ENCODE assay signal across 1 cellular context in genomic region chr11:18853086-18853720, GRCh38.
TF ChIP-seq lines count a peak whose summit lies in the region.

No MANE protein-coding gene starts in this region.

TF ChIP-seq in HepG2, 621 proteins besides CTCF, POLR2A, EP300 and RAD21 (continued from another document):
- TF ChIP-seq PREB (CRISPR knock-in tag; IDR thresholded peaks at IDR 0.05) (no peak), RFX1 (IDR thresholded peaks at IDR 0.05) (no peak), NONO (IDR thresholded peaks at IDR 0.05) (no peak), NONO (CRISPR knock-in tag; conservative IDR thresholded peaks at IDR 0.05) (no peak), FOXM1 (CRISPR knock-in tag; IDR thresholded peaks at IDR 0.05) (no peak), IKZF4 (CRISPR knock-in tag; IDR thresholded peaks at IDR 0.05; ENCODE audit: borderline replicate concordance, low read depth, not compliant biosample characterization) (no peak), HNRNPH1 (optimal IDR thresholded peaks at IDR 0.05; ENCODE audit: low read depth, low read length) (no peak), YEATS4 (CRISPR knock-in tag; IDR thresholded peaks at IDR 0.05; ENCODE audit: borderline replicate concordance) (no peak), ATF2 (CRISPR knock-in tag; IDR thresholded peaks at IDR 0.05) (no peak), SMAD9 (CRISPR knock-in tag; IDR thresholded peaks at IDR 0.05) (0 out of 2 replicates have a peak, but pooled peaks have one; percentile 47), ZNF775 (CRISPR knock-in tag; IDR thresholded peaks at IDR 0.05; ENCODE audit: borderline replicate concordance) (no peak), ZNF720 (CRISPR knock-in tag; IDR thresholded peaks at IDR 0.05) (no peak), ZFY (CRISPR knock-in tag; IDR thresholded peaks at IDR 0.05) (no peak), ZNF251 (CRISPR knock-in tag; IDR thresholded peaks at IDR 0.05) (no peak), HNF4G (IDR thresholded peaks at IDR 0.05; ENCODE audit: borderline replicate concordance, low read depth, low read length) (no peak), HNF4G (CRISPR knock-in tag; IDR thresholded peaks at IDR 0.05; ENCODE audit: borderline replicate concordance, low read depth) (no peak), MAFK (conservative IDR thresholded peaks at IDR 0.05 in 1 of 2, IDR thresholded peaks at IDR 0.05 in 1 of 2; ENCODE audit: low read length in 2 of 2) (peak; percentile 45 to 55; a peak in 2 of 4 replicates), TCF12 (IDR thresholded peaks at IDR 0.05) (no peak), TCF12 (CRISPR knock-in tag; IDR thresholded peaks at IDR 0.05) (no peak), SMC3 (IDR thresholded peaks at IDR 0.05; ENCODE audit: low read length) (0 out of 2 replicates have a peak, but pooled peaks have one; percentile 18), ATF7 (IDR thresholded peaks at IDR 0.05) (no peak), ATF7 (CRISPR knock-in tag; IDR thresholded peaks at IDR 0.05) (no peak), ZNF609 (CRISPR knock-in tag; IDR thresholded peaks at IDR 0.05; ENCODE audit: borderline replicate concordance) (no peak), MAFF (IDR thresholded peaks at IDR 0.05; ENCODE audit: low read depth, low read length) (peak; percentile 52), PHF8 (CRISPR knock-in tag; IDR thresholded peaks at IDR 0.05) (no peak)
- TF ChIP-seq, protein P1, sequence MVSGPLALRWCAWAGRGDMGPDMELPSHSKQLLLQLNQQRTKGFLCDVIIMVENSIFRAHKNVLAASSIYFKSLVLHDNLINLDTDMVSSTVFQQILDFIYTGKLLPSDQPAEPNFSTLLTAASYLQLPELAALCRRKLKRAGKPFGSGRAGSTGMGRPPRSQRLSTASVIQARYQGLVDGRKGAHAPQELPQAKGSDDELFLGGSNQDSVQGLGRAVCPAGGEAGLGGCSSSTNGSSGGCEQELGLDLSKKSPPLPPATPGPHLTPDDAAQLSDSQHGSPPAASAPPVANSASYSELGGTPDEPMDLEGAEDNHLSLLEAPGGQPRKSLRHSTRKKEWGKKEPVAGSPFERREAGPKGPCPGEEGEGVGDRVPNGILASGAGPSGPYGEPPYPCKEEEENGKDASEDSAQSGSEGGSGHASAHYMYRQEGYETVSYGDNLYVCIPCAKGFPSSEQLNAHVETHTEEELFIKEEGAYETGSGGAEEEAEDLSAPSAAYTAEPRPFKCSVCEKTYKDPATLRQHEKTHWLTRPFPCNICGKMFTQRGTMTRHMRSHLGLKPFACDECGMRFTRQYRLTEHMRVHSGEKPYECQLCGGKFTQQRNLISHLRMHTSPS (CRISPR knock-in tag; IDR thresholded peaks at IDR 0.05; ENCODE audit: low read depth) = no peak
- TF ChIP-seq, protein P2, sequence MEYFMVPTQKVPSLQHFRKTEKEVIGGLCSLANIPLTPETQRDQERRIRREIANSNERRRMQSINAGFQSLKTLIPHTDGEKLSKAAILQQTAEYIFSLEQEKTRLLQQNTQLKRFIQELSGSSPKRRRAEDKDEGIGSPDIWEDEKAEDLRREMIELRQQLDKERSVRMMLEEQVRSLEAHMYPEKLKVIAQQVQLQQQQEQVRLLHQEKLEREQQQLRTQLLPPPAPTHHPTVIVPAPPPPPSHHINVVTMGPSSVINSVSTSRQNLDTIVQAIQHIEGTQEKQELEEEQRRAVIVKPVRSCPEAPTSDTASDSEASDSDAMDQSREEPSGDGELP (IDR thresholded peaks at IDR 0.05; ENCODE audit: borderline replicate concordance, low read depth) = no peak
